In the genomic region with DNA sequence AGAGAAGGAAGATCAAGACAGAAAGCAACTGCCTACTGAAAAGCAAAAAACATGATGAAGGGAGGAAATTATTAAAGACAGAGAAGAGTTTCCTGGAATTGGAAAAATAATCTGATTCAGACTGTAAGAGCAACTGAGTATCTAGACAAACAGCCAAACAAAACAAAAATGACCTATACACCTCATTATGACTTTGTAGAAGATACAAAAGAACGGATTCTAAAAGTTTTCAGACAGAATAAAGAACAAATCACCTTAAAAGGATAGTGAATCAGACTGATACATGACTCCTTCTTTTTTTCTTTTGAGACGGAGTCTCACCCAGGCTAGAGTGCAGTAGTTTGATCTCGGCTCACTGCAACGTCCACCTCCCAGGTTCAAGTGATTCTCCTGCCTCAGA, we compare ENCODE assay signal across 1 cellular context.
TF ChIP-seq lines count a peak whose summit lies in the region.

No MANE protein-coding gene starts in this region.

TF ChIP-seq in SK-N-SH treated with all-trans-retinoic acid at 6 μM for 48 hours, 23 proteins besides CTCF, POLR2A, EP300 and RAD21 (continued from another document):
- TF ChIP-seq, protein P1, sequence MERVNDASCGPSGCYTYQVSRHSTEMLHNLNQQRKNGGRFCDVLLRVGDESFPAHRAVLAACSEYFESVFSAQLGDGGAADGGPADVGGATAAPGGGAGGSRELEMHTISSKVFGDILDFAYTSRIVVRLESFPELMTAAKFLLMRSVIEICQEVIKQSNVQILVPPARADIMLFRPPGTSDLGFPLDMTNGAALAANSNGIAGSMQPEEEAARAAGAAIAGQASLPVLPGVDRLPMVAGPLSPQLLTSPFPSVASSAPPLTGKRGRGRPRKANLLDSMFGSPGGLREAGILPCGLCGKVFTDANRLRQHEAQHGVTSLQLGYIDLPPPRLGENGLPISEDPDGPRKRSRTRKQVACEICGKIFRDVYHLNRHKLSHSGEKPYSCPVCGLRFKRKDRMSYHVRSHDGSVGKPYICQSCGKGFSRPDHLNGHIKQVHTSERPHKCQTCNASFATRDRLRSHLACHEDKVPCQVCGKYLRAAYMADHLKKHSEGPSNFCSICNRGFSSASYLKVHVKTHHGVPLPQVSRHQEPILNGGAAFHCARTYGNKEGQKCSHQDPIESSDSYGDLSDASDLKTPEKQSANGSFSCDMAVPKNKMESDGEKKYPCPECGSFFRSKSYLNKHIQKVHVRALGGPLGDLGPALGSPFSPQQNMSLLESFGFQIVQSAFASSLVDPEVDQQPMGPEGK (CRISPR knock-in tag; IDR thresholded peaks at IDR 0.05; ENCODE audit: borderline replicate concordance), result no peak
- TF ChIP-seq, protein P2, sequence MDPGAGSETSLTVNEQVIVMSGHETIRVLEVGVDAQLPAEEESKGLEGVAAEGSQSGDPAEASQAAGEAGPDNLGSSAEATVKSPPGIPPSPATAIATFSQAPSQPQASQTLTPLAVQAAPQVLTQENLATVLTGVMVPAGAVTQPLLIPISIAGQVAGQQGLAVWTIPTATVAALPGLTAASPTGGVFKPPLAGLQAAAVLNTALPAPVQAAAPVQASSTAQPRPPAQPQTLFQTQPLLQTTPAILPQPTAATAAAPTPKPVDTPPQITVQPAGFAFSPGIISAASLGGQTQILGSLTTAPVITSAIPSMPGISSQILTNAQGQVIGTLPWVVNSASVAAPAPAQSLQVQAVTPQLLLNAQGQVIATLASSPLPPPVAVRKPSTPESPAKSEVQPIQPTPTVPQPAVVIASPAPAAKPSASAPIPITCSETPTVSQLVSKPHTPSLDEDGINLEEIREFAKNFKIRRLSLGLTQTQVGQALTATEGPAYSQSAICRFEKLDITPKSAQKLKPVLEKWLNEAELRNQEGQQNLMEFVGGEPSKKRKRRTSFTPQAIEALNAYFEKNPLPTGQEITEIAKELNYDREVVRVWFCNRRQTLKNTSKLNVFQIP (CRISPR knock-in tag; IDR thresholded peaks at IDR 0.05; ENCODE audit: borderline replicate concordance, low read depth), result no peak
- TF ChIP-seq ZNF70 (CRISPR knock-in tag; IDR thresholded peaks at IDR 0.05), result no peak
- no peak for TF ChIP-seq SNAI2 (CRISPR knock-in tag; IDR thresholded peaks at IDR 0.05)
- TF ChIP-seq, protein P3, sequence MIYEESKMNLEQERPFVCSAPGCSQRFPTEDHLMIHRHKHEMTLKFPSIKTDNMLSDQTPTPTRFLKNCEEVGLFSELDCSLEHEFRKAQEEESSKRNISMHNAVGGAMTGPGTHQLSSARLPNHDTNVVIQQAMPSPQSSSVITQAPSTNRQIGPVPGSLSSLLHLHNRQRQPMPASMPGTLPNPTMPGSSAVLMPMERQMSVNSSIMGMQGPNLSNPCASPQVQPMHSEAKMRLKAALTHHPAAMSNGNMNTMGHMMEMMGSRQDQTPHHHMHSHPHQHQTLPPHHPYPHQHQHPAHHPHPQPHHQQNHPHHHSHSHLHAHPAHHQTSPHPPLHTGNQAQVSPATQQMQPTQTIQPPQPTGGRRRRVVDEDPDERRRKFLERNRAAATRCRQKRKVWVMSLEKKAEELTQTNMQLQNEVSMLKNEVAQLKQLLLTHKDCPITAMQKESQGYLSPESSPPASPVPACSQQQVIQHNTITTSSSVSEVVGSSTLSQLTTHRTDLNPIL (CRISPR knock-in tag; IDR thresholded peaks at IDR 0.05; ENCODE audit: low read depth), result no peak
- TF ChIP-seq, protein P4, sequence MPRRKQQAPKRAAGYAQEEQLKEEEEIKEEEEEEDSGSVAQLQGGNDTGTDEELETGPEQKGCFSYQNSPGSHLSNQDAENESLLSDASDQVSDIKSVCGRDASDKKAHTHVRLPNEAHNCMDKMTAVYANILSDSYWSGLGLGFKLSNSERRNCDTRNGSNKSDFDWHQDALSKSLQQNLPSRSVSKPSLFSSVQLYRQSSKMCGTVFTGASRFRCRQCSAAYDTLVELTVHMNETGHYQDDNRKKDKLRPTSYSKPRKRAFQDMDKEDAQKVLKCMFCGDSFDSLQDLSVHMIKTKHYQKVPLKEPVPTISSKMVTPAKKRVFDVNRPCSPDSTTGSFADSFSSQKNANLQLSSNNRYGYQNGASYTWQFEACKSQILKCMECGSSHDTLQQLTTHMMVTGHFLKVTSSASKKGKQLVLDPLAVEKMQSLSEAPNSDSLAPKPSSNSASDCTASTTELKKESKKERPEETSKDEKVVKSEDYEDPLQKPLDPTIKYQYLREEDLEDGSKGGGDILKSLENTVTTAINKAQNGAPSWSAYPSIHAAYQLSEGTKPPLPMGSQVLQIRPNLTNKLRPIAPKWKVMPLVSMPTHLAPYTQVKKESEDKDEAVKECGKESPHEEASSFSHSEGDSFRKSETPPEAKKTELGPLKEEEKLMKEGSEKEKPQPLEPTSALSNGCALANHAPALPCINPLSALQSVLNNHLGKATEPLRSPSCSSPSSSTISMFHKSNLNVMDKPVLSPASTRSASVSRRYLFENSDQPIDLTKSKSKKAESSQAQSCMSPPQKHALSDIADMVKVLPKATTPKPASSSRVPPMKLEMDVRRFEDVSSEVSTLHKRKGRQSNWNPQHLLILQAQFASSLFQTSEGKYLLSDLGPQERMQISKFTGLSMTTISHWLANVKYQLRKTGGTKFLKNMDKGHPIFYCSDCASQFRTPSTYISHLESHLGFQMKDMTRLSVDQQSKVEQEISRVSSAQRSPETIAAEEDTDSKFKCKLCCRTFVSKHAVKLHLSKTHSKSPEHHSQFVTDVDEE (CRISPR knock-in tag; IDR thresholded peaks at IDR 0.05), result no peak
- no peak for TF ChIP-seq ZNF8 (CRISPR knock-in tag; IDR thresholded peaks at IDR 0.05)
- no peak for TF ChIP-seq RARB (CRISPR knock-in tag; IDR thresholded peaks at IDR 0.05)
- TF ChIP-seq PPARA (CRISPR knock-in tag; IDR thresholded peaks at IDR 0.05; ENCODE audit: borderline replicate concordance), result no peak
